31 cellular contexts compared by ENCODE assay signal in genomic region chrX:141402897-141403610, GRCh38.
"Had no signal": no experiment of that assay in that cellular context is flagged by ENCODE, and none has a peak within 500 bp of the region (broad histone marks: within the 10 kb centered on the region; RNA-seq: fewer than 3 reads in every experiment).

No MANE protein-coding gene starts in this region.

- H3K4me3 ChIP-seq: adrenal gland, ascending aorta, breast epithelium, cardiac muscle cell, coronary artery, dorsolateral prefrontal cortex, heart left ventricle had no signal

- H3K4me1 ChIP-seq: adrenal gland, breast epithelium, heart left ventricle had no signal

- H3K27ac ChIP-seq: adrenal gland, ascending aorta, breast epithelium, cardiac muscle cell, coronary artery, dorsolateral prefrontal cortex, heart left ventricle had no signal

- H3K36me3 ChIP-seq: adrenal gland, ascending aorta, breast epithelium, cardiac muscle cell, heart left ventricle had no signal

- DNase-seq: activated CD4-positive, alpha-beta memory T cell treated with anti-CD3 and anti-CD28 coated beads for 36 hours; activated CD4-positive, alpha-beta T cell treated with anti-CD3 and anti-CD28 coated beads for 36 hours; activated CD4-positive, alpha-beta T cell treated with anti-CD3 and anti-CD28 coated beads, Interleukin-2, amount 10 ng/mL, durations not matched to agents 24 days and 14 days; activated CD4-positive, CD25-positive, alpha-beta regulatory T cell; activated CD4-positive, CD25-positive, alpha-beta regulatory T cell treated with anti-CD3 and anti-CD28 coated beads, Interleukin-2, amount 50 U/mL, for 72 hours; activated CD8-positive, alpha-beta memory T cell treated with anti-CD3 and anti-CD28 coated beads, Interleukin-2, amount 10 ng/mL, durations not matched to agents 7 days and 5 days; activated CD8-positive, alpha-beta memory T cell treated with anti-CD3 and anti-CD28 coated beads, Interleukin-2, amount 50 U/mL, for 4 hours; activated CD8-positive, alpha-beta T cell treated with anti-CD3 and anti-CD28 coated beads, Interleukin-2, amount 10 ng/mL, durations not matched to agents 7 days and 5 days; activated effector memory CD4-positive, alpha-beta T cell treated with anti-CD3 and anti-CD28 coated beads, Interleukin-2, amount 50 U/mL, for 16 hours; activated naive CD4-positive, alpha-beta T cell treated with anti-CD3 and anti-CD28 coated beads for 36 hours; activated naive CD8-positive, alpha-beta T cell treated with anti-CD3 and anti-CD28 coated beads for 36 hours; activated naive CD8-positive, alpha-beta T cell treated with anti-CD3 and anti-CD28 coated beads, Interleukin-2, amount 50 U/mL, for 24 hours; activated T-cell treated with anti-CD3 and anti-CD28 coated beads, Interleukin-2, amount 50 U/mL, for 1 hour; activated T-cell treated with anti-CD3 and anti-CD28 coated beads, Interleukin-2, amount 50 U/mL, for 48 hours; adrenal gland; amygdala; central memory CD4-positive, alpha-beta T cell; cerebellar nuclear complex; dorsolateral prefrontal cortex; effector memory CD4-positive, alpha-beta T cell; endodermal cell; foreskin fibroblast; glutamatergic neuron; heart left ventricle; T-helper 1 cell; T-helper 17 cell had no signal

- H3K27me3 ChIP-seq: adrenal gland, ascending aorta, cardiac muscle cell, heart left ventricle had no signal

- ATAC-seq: activated CD4-positive, alpha-beta T cell treated with anti-CD3 and anti-CD28 coated beads for 36 hours; activated CD8-positive, alpha-beta memory T cell treated with anti-CD3 and anti-CD28 coated beads, Interleukin-2, amount 10 ng/mL, durations not matched to agents 7 days and 5 days; activated CD8-positive, alpha-beta T cell treated with anti-CD3 and anti-CD28 coated beads, Interleukin-2, amount 10 ng/mL, durations not matched to agents 7 days and 5 days; activated naive CD8-positive, alpha-beta T cell treated with anti-CD3 and anti-CD28 coated beads, Interleukin-2, amount 50 U/mL, for 24 hours; esophagus mucosa; heart left ventricle; T-helper 17 cell had no signal

- H3K9me3 ChIP-seq: adrenal gland, ascending aorta, breast epithelium, heart left ventricle had no signal
